ENCODE assay signal across 16 cellular contexts in the genomic region with DNA sequence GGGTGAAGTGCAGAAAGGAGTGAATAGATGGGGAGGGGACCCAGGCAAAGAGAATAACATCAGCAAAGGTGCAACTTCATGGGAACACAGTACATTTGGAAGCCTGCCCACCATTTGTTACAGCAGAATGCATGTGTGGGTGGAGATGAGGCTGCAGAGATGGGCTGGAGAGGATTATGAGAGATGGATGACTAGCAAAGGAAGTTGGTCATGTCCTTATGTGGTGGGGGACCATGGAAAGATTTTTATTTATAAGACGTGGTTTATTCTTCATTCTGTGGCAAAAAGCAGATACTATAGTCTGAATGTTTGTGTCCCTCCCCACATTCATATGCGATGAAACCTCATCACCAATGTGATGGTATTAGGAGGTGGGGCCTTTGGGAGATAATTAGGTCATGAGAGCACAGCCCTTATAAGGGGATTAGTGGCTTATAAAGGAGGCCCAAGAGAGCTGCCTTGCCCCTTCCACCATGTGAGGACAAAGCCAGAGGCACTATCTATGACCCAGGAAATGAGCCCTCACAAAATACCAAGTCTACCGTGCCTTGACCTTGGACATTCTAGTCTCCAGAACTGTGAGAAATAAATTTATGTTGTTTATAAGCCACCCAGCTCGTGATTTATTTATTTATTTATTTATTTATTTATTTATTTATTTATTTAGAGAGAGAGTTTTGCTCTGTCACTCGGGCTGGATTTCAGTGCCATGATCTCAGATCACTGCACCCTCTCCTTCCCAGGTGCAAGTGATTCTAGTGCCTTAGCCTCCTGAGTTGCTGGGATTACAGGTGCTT.
DNase-seq lines count a peak whose midpoint lies in the region; ATAC-seq, FAIRE-seq and TF ChIP-seq lines count a peak whose summit lies in the region.
"Had no signal": no experiment of that assay in that cellular context is flagged by ENCODE, and none has a peak within 500 bp of the region (broad histone marks: within the 10 kb centered on the region; RNA-seq: fewer than 3 reads in every experiment).

No MANE protein-coding gene starts in this region.

- no peaks in the 10 kb centered on the region for H3K9me1 ChIP-seq in K562 (ENCODE audit: control insufficient read depth, insufficient read depth, low read length)

- no peak overlapping the region for H3K9ac ChIP-seq in K562 (ENCODE audit: insufficient read depth in 1 of 2, low read depth in 2 of 2, low read length in 2 of 2)

- H3K27me3 ChIP-seq in K562 (ENCODE audit: control insufficient read depth in 2 of 2, insufficient read depth in 2 of 2, low read length in 2 of 2) (no peaks in the 10 kb centered on the region), right cardiac atrium (ENCODE audit: control insufficient read depth, insufficient read depth) (no peaks in the 10 kb centered on the region)

- H3K27ac ChIP-seq in K562 (ENCODE audit: extremely low read depth, low read depth, low read length) (no peak overlapping the region), right cardiac atrium (ENCODE audit: low read length) (no peak overlapping the region)

- H3K9me3 ChIP-seq in K562 (replicated peaks; ENCODE audit: control insufficient read depth, insufficient read depth, low read depth, low read length) (no peaks in the 10 kb centered on the region), right cardiac atrium (ENCODE audit: control insufficient read depth, low read length) (no peaks in the 10 kb centered on the region)

- no peak for TF ChIP-seq RAD21 in K562 (CRISPR knock-in tag; conservative IDR thresholded peaks at IDR 0.05 in 1 of 2, IDR thresholded peaks at IDR 0.05 in 1 of 2)

- no peak overlapping the region for H2AFZ ChIP-seq in K562 (ENCODE audit: low read depth, low read length)

- no peak for TF ChIP-seq CTCF in HFF-Myc (IDR thresholded peaks at IDR 0.05; ENCODE audit: low read depth, low read length, missing control alignments)
- no peak for TF ChIP-seq CTCF in K562 (IDR thresholded peaks at IDR 0.05 in 2 of 3, conservative IDR thresholded peaks at IDR 0.05 in 1 of 3; ENCODE audit: insufficient read depth in 2 of 3, low read depth in 1 of 3, low read length in 3 of 3)
- TF ChIP-seq CTCF in chondrocyte (IDR thresholded peaks at IDR 0.05), result no peak

- in situ Hi-C loops in K562 (cut with MboI), result no loop called here

- 2% methylated on average over 5 of the region's 5 CpGs for WGBS in K562 (ENCODE audit: insufficient coverage, low coverage, missing lambda C conversion rate)
- 91% methylated on average over 5 of the region's 5 CpGs for WGBS in right cardiac atrium

- peaks cover 3% of the 10 kb centered on the region for H3K9me3 Mint-ChIP-seq in chondrocyte (ENCODE audit: low read depth)
- H3K9me3 Mint-ChIP-seq: activated naive CD4-positive, alpha-beta T cell treated with anti-CD3 and anti-CD28 coated beads for 36 hours; WTC11 had no signal

- H3K4me3 ChIP-seq in HFF-Myc (replicated peaks; ENCODE audit: low read depth, low read length), result no peak overlapping the region
- H3K4me3 ChIP-seq in K562, result no peak overlapping the region
- no peak overlapping the region for H3K4me3 ChIP-seq in right cardiac atrium (ENCODE audit: low read length)

- FAIRE-seq in K562 (lab: Jason Lieb, UNC), result no peak
- FAIRE-seq: endometrium, GM19239 had no signal

- ATAC-seq in K562 (no peak), GM18517 (IDR thresholded peaks at IDR 0.05; ENCODE audit: unreplicated experiment) (no peak), right cardiac atrium (no peak)
- ATAC-seq: WTC11 had no signal

- no peaks in the 10 kb centered on the region for H3K36me3 Mint-ChIP-seq in chondrocyte (ENCODE audit: low read depth)
- H3K36me3 Mint-ChIP-seq: CD4-positive, CD25-positive, alpha-beta regulatory T cell; WTC11 had no signal

- TF ChIP-seq EP300 in K562 (IDR thresholded peaks at IDR 0.05; ENCODE audit: low read length), result no peak

- H3K4me2 ChIP-seq in K562 (ENCODE audit: insufficient read depth, low read length), result no peak overlapping the region

- no peaks in the 10 kb centered on the region for H4K20me1 ChIP-seq in K562 (replicated peaks; ENCODE audit: control insufficient read depth, insufficient read depth, low read length)

- TF ChIP-seq POLR2A in K562 (conservative IDR thresholded peaks at IDR 0.05), result no peak

- intact Hi-C loops in K562 (cut with micrococcal nuclease) (no loop called here), right cardiac atrium (cut with DNase I) (no loop called here)

- no peak overlapping the region for H3K4me3 Mint-ChIP-seq in chondrocyte (ENCODE audit: unreplicated experiment)
- H3K4me3 Mint-ChIP-seq: activated naive CD4-positive, alpha-beta T cell treated with anti-CD3 and anti-CD28 coated beads for 36 hours; CD4-positive, CD25-positive, alpha-beta regulatory T cell; WTC11 had no signal

- CTCF ChIA-PET in K562 (lab: Yijun Ruan, JAX; ENCODE audit: low intra/inter-chr PET ratio), result no interaction called here

- H3K27ac Mint-ChIP-seq in chondrocyte (ENCODE audit: unreplicated experiment), result no peak overlapping the region
- H3K27ac Mint-ChIP-seq: activated naive CD4-positive, alpha-beta T cell treated with anti-CD3 and anti-CD28 coated beads for 36 hours; CD4-positive, CD25-positive, alpha-beta regulatory T cell; WTC11 had no signal

- POLR2A ChIA-PET in K562 (lab: Yijun Ruan, JAX), result no interaction called here

- H3K27me3 Mint-ChIP-seq in chondrocyte (ENCODE audit: low read depth), result no peaks in the 10 kb centered on the region
- H3K27me3 Mint-ChIP-seq: CD4-positive, CD25-positive, alpha-beta regulatory T cell had no signal

- BruUV-seq in K562 (replicated peaks; lab: Mats Ljungman, UMichigan), result no TSS peak

- no peaks in the 10 kb centered on the region for H3K36me3 ChIP-seq in K562 (ENCODE audit: control insufficient read depth, insufficient read depth, low read length)

- no peaks in the 10 kb centered on the region for H3K79me2 ChIP-seq in K562 (ENCODE audit: control insufficient read depth, insufficient read depth, low read length)

- DNase-seq in AG20443 (ENCODE audit: low spot score) (peak; percentile 42), HFF-Myc (ENCODE audit: extremely low read depth, low read depth) (peak; percentile 59), K562 (ENCODE audit: extremely low read depth in 1 of 4, low spot score in 3 of 4) (no peak), non-pigmented ciliary epithelial cell (ENCODE audit: low read depth) (peak; percentile 83), right cardiac atrium (no peak), chondrocyte (ENCODE audit: low spot score) (no peak), NCI-H1417 treated with DMSO at 0.1 percent for 48 hours (lab: John Stamatoyannopoulos, UW) (no peak)
- DNase-seq: activated naive CD4-positive, alpha-beta T cell treated with anti-CD3 and anti-CD28 coated beads for 36 hours; caudate nucleus; CD4-positive, CD25-positive, alpha-beta regulatory T cell; GF-D8; NCI-H1092 had no signal

- no peaks in the 10 kb centered on the region for H3K4me1 ChIP-seq in K562 (replicated peaks in 1 of 2; ENCODE audit: control insufficient read depth in 2 of 2, insufficient read depth in 2 of 2, low read length in 2 of 2)
- H3K4me1 ChIP-seq in right cardiac atrium (ENCODE audit: control insufficient read depth, insufficient read depth, low read length), result no peaks in the 10 kb centered on the region

- peaks cover 11% of the 10 kb centered on the region for H3K4me1 Mint-ChIP-seq in chondrocyte (ENCODE audit: low read depth)

TF ChIP-seq in K562, 482 proteins besides CTCF, POLR2A, EP300 and RAD21:
- TF ChIP-seq, protein P1, sequence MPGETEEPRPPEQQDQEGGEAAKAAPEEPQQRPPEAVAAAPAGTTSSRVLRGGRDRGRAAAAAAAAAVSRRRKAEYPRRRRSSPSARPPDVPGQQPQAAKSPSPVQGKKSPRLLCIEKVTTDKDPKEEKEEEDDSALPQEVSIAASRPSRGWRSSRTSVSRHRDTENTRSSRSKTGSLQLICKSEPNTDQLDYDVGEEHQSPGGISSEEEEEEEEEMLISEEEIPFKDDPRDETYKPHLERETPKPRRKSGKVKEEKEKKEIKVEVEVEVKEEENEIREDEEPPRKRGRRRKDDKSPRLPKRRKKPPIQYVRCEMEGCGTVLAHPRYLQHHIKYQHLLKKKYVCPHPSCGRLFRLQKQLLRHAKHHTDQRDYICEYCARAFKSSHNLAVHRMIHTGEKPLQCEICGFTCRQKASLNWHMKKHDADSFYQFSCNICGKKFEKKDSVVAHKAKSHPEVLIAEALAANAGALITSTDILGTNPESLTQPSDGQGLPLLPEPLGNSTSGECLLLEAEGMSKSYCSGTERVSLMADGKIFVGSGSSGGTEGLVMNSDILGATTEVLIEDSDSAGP (CRISPR knock-in tag; IDR thresholded peaks at IDR 0.05), result no peak
- TF ChIP-seq EGR1 (conservative IDR thresholded peaks at IDR 0.05), result 0 out of 2 replicates have a peak, but pooled peaks have one; percentile 22

Comparison
In these comparisons a context has a peak if more than half of its experiments do, and no peak if none do; other contexts are left out.
1. DNase-seq: peak in AG20443 (single experiment), HFF-Myc (single experiment) and non-pigmented ciliary epithelial cell (single experiment); none in K562 (0 of 4), right cardiac atrium (0 of 3), chondrocyte (single experiment) and NCI-H1417 treated with DMSO at 0.1 percent for 48 hours (single experiment).